ENCODE assay signal across 9 cellular contexts in the genomic region with DNA sequence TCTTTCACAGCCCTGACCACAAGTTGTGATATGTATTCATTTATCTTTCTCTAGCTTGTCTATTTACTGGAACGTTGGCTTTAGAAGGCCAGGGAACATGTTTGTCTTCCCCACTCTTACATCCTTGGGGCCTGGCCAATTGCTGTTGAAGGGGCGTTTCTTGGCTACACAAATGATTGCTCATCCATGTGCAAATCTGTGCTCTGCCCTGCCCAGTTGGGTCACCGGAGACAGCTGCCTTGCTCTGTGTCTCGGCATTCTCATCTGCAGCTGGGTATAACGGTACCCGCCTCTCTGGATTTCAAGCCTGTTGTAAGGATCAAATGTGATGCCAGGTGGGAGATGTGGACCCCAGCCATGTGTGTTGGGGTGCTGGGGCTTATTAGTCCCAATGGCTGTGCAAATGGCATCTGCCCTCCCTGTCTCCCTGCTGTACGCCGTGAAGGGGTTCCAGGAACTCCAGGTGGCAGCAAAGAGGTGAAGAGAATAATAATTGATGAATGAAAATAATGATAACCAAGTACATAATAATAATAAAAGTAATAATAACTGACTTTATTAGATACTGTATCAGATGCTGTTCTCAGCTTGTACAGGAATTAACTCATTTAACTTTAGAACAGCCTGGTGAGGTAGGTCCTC. TPM values are rescaled to one million over a fixed set of nuclear protein-coding genes. Genes with fewer than 3 reads are reported as not detected.
A peak's percentile ranks its signal among the peaks of the same experiment; 100 is the strongest.
DNase-seq lines count a peak whose midpoint lies in the region; ATAC-seq and TF ChIP-seq lines count a peak whose summit lies in the region.
"Had no signal": no experiment of that assay in that cellular context is flagged by ENCODE, and none has a peak within 500 bp of the region (broad histone marks: within the 10 kb centered on the region; RNA-seq: fewer than 3 reads in every experiment).

No MANE protein-coding gene starts in this region.

- ATAC-seq in esophagus mucosa = peak; percentile 66
- no peak for ATAC-seq in HG03342 (IDR thresholded peaks at IDR 0.05; ENCODE audit: unreplicated experiment)
- ATAC-seq in T-cell (replicated peaks in 1 of 4) = no peak

- H3K18ac ChIP-seq in neuronal stem cell (ENCODE audit: low read length) = peak overlapping the region; percentile 55

- peaks cover 3 to 15% of the 10 kb centered on the region in 2 donors for H3K27me3 Mint-ChIP-seq in T-cell

- H4K91ac ChIP-seq in neuronal stem cell (ENCODE audit: low read depth, low read length, poor library complexity) = no peak overlapping the region

- H3K4me2 ChIP-seq in neuronal stem cell (ENCODE audit: insufficient read depth, low read length, poor library complexity, severe bottlenecking) = no peak overlapping the region

- no peak overlapping the region for H3K14ac ChIP-seq in neuronal stem cell (ENCODE audit: low read length)

- no peak overlapping the region for H3K4ac ChIP-seq in neuronal stem cell (ENCODE audit: low read length)

- H3K9ac ChIP-seq in neuronal stem cell (ENCODE audit: low read depth, low read length, poor library complexity) = no peak overlapping the region

- H3K9me3 ChIP-seq in BE2C (no peaks in the 10 kb centered on the region), neuronal stem cell (replicated peaks in 1 of 2; ENCODE audit: control insufficient read depth in 2 of 2, insufficient read depth in 1 of 2, low read depth in 1 of 2, low read length in 2 of 2) (no peaks in the 10 kb centered on the region)

- H3K4me1 ChIP-seq in BE2C = peaks cover 16% of the 10 kb centered on the region
- no peaks in the 10 kb centered on the region for H3K4me1 ChIP-seq in neuronal stem cell (ENCODE audit: control insufficient read depth in 2 of 2, insufficient read depth in 1 of 2, low read depth in 1 of 2, low read length in 2 of 2)

- in situ Hi-C loops in KBM-7 (cut with MboI; ENCODE audit: low pct_unique_long_range_greater_than_20kb, low sequenced_read_pairs) = no loop called here

- no peak overlapping the region for H2AFZ ChIP-seq in neuronal stem cell (ENCODE audit: low read length)

- H3K4me1 Mint-ChIP-seq in T-cell = no peaks in the 10 kb centered on the region

- H3K36me3 ChIP-seq in BE2C (no peaks in the 10 kb centered on the region), neuronal stem cell (replicated peaks in 1 of 2; ENCODE audit: control insufficient read depth in 2 of 2, insufficient read depth in 2 of 2, low read length in 2 of 2) (no peaks in the 10 kb centered on the region)

- H3K23ac ChIP-seq in neuronal stem cell (ENCODE audit: low read depth, low read length, poor library complexity) = no peak overlapping the region

- no peak overlapping the region for H2BK5ac ChIP-seq in neuronal stem cell (ENCODE audit: low read length)

- H3K27me3 ChIP-seq in BE2C (no peaks in the 10 kb centered on the region), neuronal stem cell (ENCODE audit: control insufficient read depth in 3 of 3, insufficient read depth in 3 of 3, low read depth in 1 of 3, low read length in 3 of 3) (peaks cover 0 to 56% (median 0%) of the 10 kb centered on the region in 3 experiments)

- POLR2A ChIA-PET in T-cell (lab: Charles Lee) = no interaction called here

- no peaks in the 10 kb centered on the region for H3K79me1 ChIP-seq in neuronal stem cell (ENCODE audit: low read depth, low read length)

- no peak overlapping the region for H2BK15ac ChIP-seq in neuronal stem cell (ENCODE audit: low read length)

- H4K8ac ChIP-seq in neuronal stem cell (ENCODE audit: low read depth, low read length) = no peak overlapping the region

- no peak overlapping the region for H3K4me3 Mint-ChIP-seq in T-cell

- no peak overlapping the region for H2BK120ac ChIP-seq in neuronal stem cell (ENCODE audit: low read depth, low read length)

- no peaks in the 10 kb centered on the region for H3K36me3 Mint-ChIP-seq in T-cell

- H3K27ac ChIP-seq in neuronal stem cell (replicated peaks; ENCODE audit: low read length) = no peak overlapping the region

- H3K27ac Mint-ChIP-seq in T-cell = no peak overlapping the region

- CTCF ChIA-PET in T-cell (lab: Charles Lee) = no interaction called here

- H2AK5ac ChIP-seq in neuronal stem cell (ENCODE audit: low read depth, low read length) = no peak overlapping the region

- H3K4me3 ChIP-seq in BE2C (ENCODE audit: low read depth, low read length) = no peak overlapping the region
- H3K4me3 ChIP-seq in neuronal stem cell (ENCODE audit: low read length in 2 of 2) = no peak overlapping the region

- no peak for DNase-seq in BE2C
- DNase-seq in NCI-H226 = peak; percentile 83
- no peak for DNase-seq in neuronal stem cell (ENCODE audit: low spot score)
- DNase-seq in KBM-7 = no peak
- DNase-seq in activated CD8-positive, alpha-beta memory T cell treated with anti-CD3 and anti-CD28 coated beads for 24 hours = no peak
- DNase-seq in T-cell = no peak
- DNase-seq: activated effector memory CD4-positive, alpha-beta T cell treated with anti-CD3 and anti-CD28 coated beads, Interleukin-2, amount 50 U/mL, for 16 hours had no signal

- WGBS in neuronal stem cell (ENCODE audit: extremely low coverage in 2 of 2, insufficient read length in 2 of 2, insufficient replicate concordance in 1 of 2), 2 donors = no CpG with 5 or more reads among the region's 8 CpGs

- no peak overlapping the region for H2BK12ac ChIP-seq in neuronal stem cell (ENCODE audit: low read length)

- peak; percentile 34 for TF ChIP-seq CTCF in BE2C (IDR thresholded peaks at IDR 0.05; ENCODE audit: low read depth, low read length)

- no peaks in the 10 kb centered on the region for H3K9me3 Mint-ChIP-seq in T-cell

RNA-seq across cellular contexts. Expression of gene TLE3, which starts 24.1 kb away (rescaled TPM):
- polyA plus RNA-seq in BE2C (2012; ENCODE audit: insufficient read depth, insufficient read length, low read depth) = 57.2 TPM
- total RNA-seq in esophagus mucosa (46.3 TPM), T-cell (100 to 1,000 TPM in 4 of 5 donors, 10 to 100 TPM in 1; 99.2 to 174 (median 160) TPM)
- polyA plus RNA-seq in neuronal stem cell (2013, experiment 1 of 2) = 27.4 TPM
- polyA plus RNA-seq in neuronal stem cell (2013, experiment 2 of 2) = 29.0 TPM
